Comparison of ENCODE assay signal across 21 cellular contexts in the genomic region with DNA sequence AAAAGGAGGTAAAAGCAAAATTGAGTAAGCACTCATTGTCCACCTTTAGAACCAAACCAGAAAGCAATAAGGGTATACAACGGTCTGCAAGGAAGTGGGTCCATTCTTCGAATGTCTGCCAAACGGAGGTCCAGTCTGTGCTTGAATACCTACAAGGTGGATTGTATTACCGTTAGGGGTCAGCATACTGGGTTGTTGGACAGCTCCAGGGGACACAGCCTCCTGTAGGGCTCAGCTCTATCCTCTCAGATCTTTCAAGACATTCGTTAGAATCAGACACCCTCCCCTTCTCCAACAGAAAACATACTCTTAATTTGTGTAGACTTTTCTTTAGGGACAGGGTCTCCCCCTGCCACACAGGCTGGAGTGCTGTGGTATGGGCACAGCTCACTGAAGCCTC.
"Had no signal": no experiment of that assay in that cellular context is flagged by ENCODE, and none has a peak within 500 bp of the region (broad histone marks: within the 10 kb centered on the region; RNA-seq: fewer than 3 reads in every experiment).

No MANE protein-coding gene starts in this region.

- DNase-seq: activated CD8-positive, alpha-beta memory T cell treated with anti-CD3 and anti-CD28 coated beads, Interleukin-2, amount 50 U/mL, for 4 hours; activated naive CD4-positive, alpha-beta T cell; activated T-cell treated with anti-CD3 and anti-CD28 coated beads, Interleukin-2, amount 50 U/mL, for 24 hours; amygdala; cerebellar nuclear complex; cortex of kidney; heart left ventricle; midbrain; pancreas; psoas muscle; right cardiac atrium; stimulated activated CD4-positive, alpha-beta T cell treated with anti-CD3 and anti-CD28 coated beads, Interleukin-1b, Interleukin-23, amount 100 ng/mL, for 48 hours; stimulated activated naive CD8-positive, alpha-beta T cell treated with anti-CD3 and anti-CD28 coated beads, Interleukin-15, amount 100 ng/mL, for 72 hours; T-helper 1 cell had no signal

- H3K27me3 ChIP-seq: pancreas had no signal

- H3K27ac ChIP-seq: epithelial cell of prostate, gastroesophageal sphincter, heart left ventricle, pancreas, psoas muscle, tibial nerve had no signal

- H3K36me3 ChIP-seq: gastroesophageal sphincter, heart left ventricle, pancreas, tibial nerve had no signal

- H3K9me3 Mint-ChIP-seq: activated T-cell treated with anti-CD3 and anti-CD28 coated beads, Interleukin-2, amount 50 U/mL, for 24 hours had no signal

- H3K9me3 ChIP-seq: gastroesophageal sphincter, heart left ventricle, pancreas, psoas muscle, tibial nerve had no signal

- H3K36me3 Mint-ChIP-seq: natural killer cell treated with Interleukin-12 subunit alpha and Interleukin-12 subunit beta and Interleukin-15 and Interleukin-18, amount 100 ng/mL, for 72 hours had no signal

- H3K4me3 ChIP-seq: gastroesophageal sphincter, heart left ventricle, pancreas, psoas muscle, tibial nerve had no signal

- H3K4me1 ChIP-seq: psoas muscle had no signal

- FAIRE-seq: keratinocyte, pancreas, TTC549 had no signal

- H3K4me3 Mint-ChIP-seq: activated T-cell treated with anti-CD3 and anti-CD28 coated beads, Interleukin-2, amount 50 U/mL, for 24 hours; activated T-helper 17 cell treated with anti-CD3 and anti-CD28 coated beads, Interleukin-2, amount 50 U/mL, for 72 hours; natural killer cell treated with Interleukin-12 subunit alpha and Interleukin-12 subunit beta and Interleukin-15 and Interleukin-18, amount 100 ng/mL, for 72 hours; stimulated activated naive CD8-positive, alpha-beta T cell treated with anti-CD3 and anti-CD28 coated beads, Interleukin-15, amount 100 ng/mL, for 72 hours had no signal

- H3K4me1 Mint-ChIP-seq: activated T-helper 17 cell treated with anti-CD3 and anti-CD28 coated beads, Interleukin-2, amount 50 U/mL, for 72 hours had no signal

- H3K27ac Mint-ChIP-seq: activated T-cell treated with anti-CD3 and anti-CD28 coated beads, Interleukin-2, amount 50 U/mL, for 24 hours; activated T-helper 17 cell treated with anti-CD3 and anti-CD28 coated beads, Interleukin-2, amount 50 U/mL, for 72 hours; natural killer cell treated with Interleukin-12 subunit alpha and Interleukin-12 subunit beta and Interleukin-15 and Interleukin-18, amount 100 ng/mL, for 72 hours; stimulated activated naive CD8-positive, alpha-beta T cell treated with anti-CD3 and anti-CD28 coated beads, Interleukin-15, amount 100 ng/mL, for 72 hours had no signal
